ENCODE assay signal across 24 cellular contexts in the genomic region with DNA sequence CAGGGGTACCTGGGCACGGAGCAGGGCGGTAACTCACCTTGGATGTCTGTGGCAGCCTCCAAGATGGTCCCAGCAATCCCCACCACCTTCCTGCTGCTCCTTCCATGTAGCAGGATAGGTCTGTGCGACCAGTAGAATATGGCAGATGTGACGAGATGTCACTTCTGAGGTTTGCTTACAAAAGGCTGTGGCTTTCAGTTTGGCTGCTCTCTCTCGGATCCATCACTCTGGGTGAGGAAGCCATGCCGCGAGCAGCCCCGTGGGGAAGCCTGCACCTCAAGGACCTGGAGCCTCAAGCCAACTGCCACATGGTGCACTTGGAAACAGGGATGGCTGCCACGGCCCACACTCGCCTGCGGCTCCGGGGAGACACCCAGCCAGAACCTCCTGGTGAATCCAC.
"Had no signal": no experiment of that assay in that cellular context is flagged by ENCODE, and none has a peak within 500 bp of the region (broad histone marks: within the 10 kb centered on the region; RNA-seq: fewer than 3 reads in every experiment).

No MANE protein-coding gene starts in this region.

- H3K27me3 ChIP-seq: dorsolateral prefrontal cortex, ovary, testis had no signal

- DNase-seq: effector CD4-positive, alpha-beta T cell; immature natural killer cell; islet precursor cell; kidney glomerular epithelial cell; left colon; left ventricle myocardium superior; lower lobe of right lung; naive thymus-derived CD8-positive, alpha-beta T cell; nephron progenitor cell; occipital lobe; ovary; posterior cingulate gyrus; psoas muscle; right cardiac atrium; spleen; stimulated activated CD4-positive, alpha-beta T cell treated with anti-CD3 and anti-CD28 coated beads, Interleukin-4, amount 100 ng/mL, for 4 hours; stimulated activated naive CD4-positive, alpha-beta T cell; testis; tibial artery had no signal

- H3K27ac Mint-ChIP-seq: immature natural killer cell, nephron progenitor cell had no signal

- H3K36me3 ChIP-seq: ovary had no signal

- H3K4me3 ChIP-seq: lower lobe of right lung, ovary, psoas muscle, skin epidermis, spleen, testis, tibial artery had no signal

- H3K4me1 ChIP-seq: lower lobe of right lung, psoas muscle had no signal

- H3K4me3 Mint-ChIP-seq: immature natural killer cell, nephron progenitor cell, type B pancreatic cell had no signal

- H3K27ac ChIP-seq: lower lobe of right lung, ovary, psoas muscle, skin epidermis, spleen, testis, tibial artery had no signal

- ATAC-seq: left colon; left ventricle myocardium superior; lower lobe of right lung; naive thymus-derived CD8-positive, alpha-beta T cell; psoas muscle; right cardiac atrium had no signal

- H3K9me3 ChIP-seq: lower lobe of right lung, ovary, psoas muscle, testis, tibial artery had no signal

- FAIRE-seq: colon, frontal cortex had no signal
